Comparison of ENCODE assay signal across 28 cellular contexts in the genomic region with DNA sequence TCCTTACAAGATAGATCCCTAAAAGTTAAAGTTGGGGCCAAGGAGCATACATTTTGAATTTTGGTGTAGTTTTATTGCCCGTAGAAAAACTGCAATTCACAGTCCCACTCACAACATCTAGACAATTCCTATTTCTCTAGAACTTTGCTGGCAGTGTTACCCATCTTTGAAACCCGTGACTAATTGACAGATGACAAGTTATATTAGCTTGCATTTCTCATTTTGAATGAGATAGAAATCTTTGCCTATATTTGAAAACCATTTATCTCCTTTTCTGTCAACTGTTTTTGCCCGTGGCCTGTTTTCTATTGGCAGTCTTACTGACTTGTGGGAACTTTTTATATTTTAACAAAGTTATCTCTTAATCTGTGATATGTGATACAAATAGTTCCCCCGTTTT. TPM values are rescaled to one million over a fixed set of nuclear protein-coding genes. Genes with fewer than 3 reads are reported as not detected.
"Had no signal": no experiment of that assay in that cellular context is flagged by ENCODE, and none has a peak within 500 bp of the region (broad histone marks: within the 10 kb centered on the region; RNA-seq: fewer than 3 reads in every experiment).

No MANE protein-coding gene starts in this region.

- H3K27me3 Mint-ChIP-seq: naive thymus-derived CD4-positive, alpha-beta T cell; natural killer cell treated with Interleukin-12 subunit alpha and Interleukin-12 subunit beta and Interleukin-15 and Interleukin-18, amount 100 ng/mL, for 72 hours; progenitor cell of endocrine pancreas; stimulated activated memory B cell treated with anti-CD40 and anti-IgM and Interleukin-4, amounts not matched to agents 10 μg/mL and 1 μg/mL and 100 μg/mL, for 72 hours; stimulated activated naive CD8-positive, alpha-beta T cell treated with anti-CD3 and anti-CD28 coated beads, Interleukin-15, amount 100 ng/mL, for 72 hours; type B pancreatic cell had no signal

- H3K36me3 ChIP-seq: ovary, uterus had no signal

- ATAC-seq: left colon; left lung; lower lobe of right lung; mucosa of descending colon; naive thymus-derived CD4-positive, alpha-beta T cell; natural killer cell treated with Interleukin-12 subunit alpha and Interleukin-12 subunit beta and Interleukin-15 and Interleukin-18, amount 100 ng/mL, for 72 hours; right cardiac atrium; sciatic nerve; stimulated activated memory B cell treated with anti-CD40 and anti-IgM and Interleukin-4, amounts not matched to agents 10 μg/mL and 1 μg/mL and 100 μg/mL, for 72 hours; stimulated activated naive CD8-positive, alpha-beta T cell treated with anti-CD3 and anti-CD28 coated beads, Interleukin-15, amount 100 ng/mL, for 72 hours had no signal

- H3K4me1 ChIP-seq: left lung, lower lobe of right lung, spleen, tibial nerve, uterus had no signal

- H3K4me3 ChIP-seq: left lung, lower lobe of right lung, mucosa of descending colon, ovary, skin epidermis, spleen, tibial nerve, uterus had no signal

- H3K27ac Mint-ChIP-seq: immature natural killer cell; naive thymus-derived CD4-positive, alpha-beta T cell; natural killer cell treated with Interleukin-12 subunit alpha and Interleukin-12 subunit beta and Interleukin-15 and Interleukin-18, amount 100 ng/mL, for 72 hours; progenitor cell of endocrine pancreas; stimulated activated memory B cell treated with anti-CD40 and anti-IgM and Interleukin-4, amounts not matched to agents 10 μg/mL and 1 μg/mL and 100 μg/mL, for 72 hours; stimulated activated naive CD8-positive, alpha-beta T cell treated with anti-CD3 and anti-CD28 coated beads, Interleukin-15, amount 100 ng/mL, for 72 hours; type B pancreatic cell had no signal

- H3K9me3 Mint-ChIP-seq: immature natural killer cell; natural killer cell treated with Interleukin-12 subunit alpha and Interleukin-12 subunit beta and Interleukin-15 and Interleukin-18, amount 100 ng/mL, for 72 hours; stimulated activated memory B cell treated with anti-CD40 and anti-IgM and Interleukin-4, amounts not matched to agents 10 μg/mL and 1 μg/mL and 100 μg/mL, for 72 hours; stimulated activated naive CD8-positive, alpha-beta T cell treated with anti-CD3 and anti-CD28 coated beads, Interleukin-15, amount 100 ng/mL, for 72 hours; type B pancreatic cell had no signal

- DNase-seq: hypothalamus; immature natural killer cell; kidney; left colon; left lung; lower lobe of right lung; mammary epithelial cell; mesenchymal stem cell; midbrain; mucosa of descending colon; naive thymus-derived CD4-positive, alpha-beta T cell; ovary; retina; right cardiac atrium; spleen; stimulated activated CD4-positive, alpha-beta T cell treated with anti-CD3 and anti-CD28 coated beads, Interleukin-4, amount 100 ng/mL, for 24 hours; stimulated activated naive CD4-positive, alpha-beta T cell treated with Interleukin-2 at 50 U/mL for 16 hours; stimulated activated naive CD8-positive, alpha-beta T cell treated with anti-CD3 and anti-CD28 coated beads, Interleukin-15, amount 100 ng/mL, for 72 hours; substantia nigra; uterus had no signal

- H3K4me1 Mint-ChIP-seq: immature natural killer cell; stimulated activated memory B cell treated with anti-CD40 and anti-IgM and Interleukin-4, amounts not matched to agents 10 μg/mL and 1 μg/mL and 100 μg/mL, for 72 hours; stimulated activated naive CD8-positive, alpha-beta T cell treated with anti-CD3 and anti-CD28 coated beads, Interleukin-15, amount 100 ng/mL, for 72 hours had no signal

- H3K9me3 ChIP-seq: left lung, lower lobe of right lung, mucosa of descending colon, ovary, spleen, tibial nerve, uterus had no signal

- H3K27me3 ChIP-seq: left lung, ovary, spleen, tibial nerve, uterus had no signal

- H3K4me3 Mint-ChIP-seq: immature natural killer cell; naive thymus-derived CD4-positive, alpha-beta T cell; natural killer cell treated with Interleukin-12 subunit alpha and Interleukin-12 subunit beta and Interleukin-15 and Interleukin-18, amount 100 ng/mL, for 72 hours; stimulated activated memory B cell treated with anti-CD40 and anti-IgM and Interleukin-4, amounts not matched to agents 10 μg/mL and 1 μg/mL and 100 μg/mL, for 72 hours; stimulated activated naive CD8-positive, alpha-beta T cell treated with anti-CD3 and anti-CD28 coated beads, Interleukin-15, amount 100 ng/mL, for 72 hours; type B pancreatic cell had no signal

- H3K27ac ChIP-seq: left lung, lower lobe of right lung, ovary, skin epidermis, spleen, tibial nerve, uterus had no signal

RNA-seq across cellular contexts. Expression of a gene that starts 50.0 kb away (rescaled TPM):
- total RNA-seq: natural killer cell treated with Interleukin-12 subunit alpha and Interleukin-12 subunit beta and Interleukin-15 and Interleukin-18, amount 100 ng/mL, for 72 hours had no signal
- polyA plus RNA-seq: immature natural killer cell, mammary epithelial cell, neural cell had no signal
